18 cellular contexts compared by ENCODE assay signal in the genomic region with DNA sequence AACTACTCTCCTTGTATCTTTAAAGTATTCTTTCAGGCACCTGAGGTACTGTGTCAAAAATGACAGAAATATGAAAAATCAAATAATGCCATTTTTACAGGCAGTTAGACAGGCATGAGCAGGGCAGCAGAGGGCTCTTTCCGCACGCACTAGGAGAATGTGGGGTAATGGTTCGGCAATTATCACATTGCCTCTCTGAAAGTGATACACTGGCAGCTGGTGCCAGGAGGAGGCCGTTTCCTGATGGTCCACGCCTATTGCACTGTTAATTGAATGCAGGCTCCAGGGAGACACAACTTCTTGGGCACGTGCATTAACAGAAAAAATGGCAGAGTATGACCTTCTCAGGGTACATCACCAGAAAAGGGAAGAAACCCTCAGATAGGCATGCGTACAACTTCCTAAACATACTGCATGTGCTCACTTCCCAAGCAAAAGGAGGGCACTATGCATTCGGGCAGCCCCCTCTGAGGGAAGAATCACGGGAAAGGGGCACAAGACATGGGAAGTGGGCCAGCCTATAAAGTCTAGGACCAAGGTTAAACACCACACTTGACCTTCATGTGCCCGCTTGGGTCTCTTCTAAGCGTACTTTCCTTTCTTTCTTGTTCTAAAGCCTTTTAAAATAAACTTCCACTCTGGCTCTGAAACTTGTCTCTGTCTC.
A peak's percentile ranks its signal among the peaks of the same experiment; 100 is the strongest.
DNase-seq lines count a peak whose midpoint lies in the region; ATAC-seq lines count a peak whose summit lies in the region.
"Had no signal": no experiment of that assay in that cellular context is flagged by ENCODE, and none has a peak within 500 bp of the region (broad histone marks: within the 10 kb centered on the region; RNA-seq: fewer than 3 reads in every experiment).

No MANE protein-coding gene starts in this region.

- H3K36me3 Mint-ChIP-seq in stimulated activated naive CD8-positive, alpha-beta T cell treated with anti-CD3 and anti-CD28 coated beads, Interleukin-15, Interleukin-2, amounts not matched to agents 100 ng/mL and 50 ng/mL, for 24 hours (ENCODE audit: low read depth): no peaks in the 10 kb centered on the region
- no peaks in the 10 kb centered on the region for H3K36me3 Mint-ChIP-seq in activated CD4-positive, alpha-beta T cell treated with anti-CD3 and anti-CD28 coated beads, Interleukin-2, amount 10 ng/mL, durations not matched to agents 24 days and 14 days (ENCODE audit: low read depth)
- H3K36me3 Mint-ChIP-seq: CD4-positive, CD25-positive, alpha-beta regulatory T cell had no signal

- H3K4me1 Mint-ChIP-seq in stimulated activated naive CD8-positive, alpha-beta T cell treated with anti-CD3 and anti-CD28 coated beads, Interleukin-15, Interleukin-2, amounts not matched to agents 100 ng/mL and 50 ng/mL, for 24 hours (ENCODE audit: low read depth): no peaks in the 10 kb centered on the region
- H3K4me1 Mint-ChIP-seq in activated CD4-positive, alpha-beta T cell treated with anti-CD3 and anti-CD28 coated beads, Interleukin-2, amount 10 ng/mL, durations not matched to agents 24 days and 14 days: peaks cover 2% of the 10 kb centered on the region
- H3K4me1 Mint-ChIP-seq: CD4-positive, CD25-positive, alpha-beta regulatory T cell had no signal

- peak overlapping the region; percentile 21 for H3K27ac Mint-ChIP-seq in stimulated activated naive CD8-positive, alpha-beta T cell treated with anti-CD3 and anti-CD28 coated beads, Interleukin-15, Interleukin-2, amounts not matched to agents 100 ng/mL and 50 ng/mL, for 24 hours
- no peak overlapping the region for H3K27ac Mint-ChIP-seq in activated CD4-positive, alpha-beta T cell treated with anti-CD3 and anti-CD28 coated beads, Interleukin-2, amount 10 ng/mL, durations not matched to agents 24 days and 14 days
- H3K27ac Mint-ChIP-seq: CD4-positive, CD25-positive, alpha-beta regulatory T cell had no signal

- no peaks in the 10 kb centered on the region for H3K9me3 Mint-ChIP-seq in stimulated activated naive CD8-positive, alpha-beta T cell treated with anti-CD3 and anti-CD28 coated beads, Interleukin-15, Interleukin-2, amounts not matched to agents 100 ng/mL and 50 ng/mL, for 24 hours
- no peaks in the 10 kb centered on the region for H3K9me3 Mint-ChIP-seq in activated CD4-positive, alpha-beta T cell treated with anti-CD3 and anti-CD28 coated beads, Interleukin-2, amount 10 ng/mL, durations not matched to agents 24 days and 14 days

- no peak for ATAC-seq in stimulated activated naive CD8-positive, alpha-beta T cell treated with anti-CD3 and anti-CD28 coated beads, Interleukin-15, Interleukin-2, amounts not matched to agents 100 U/mL and 50 U/mL, for 24 hours
- no peak for ATAC-seq in HG03135 (IDR thresholded peaks at IDR 0.05; ENCODE audit: unreplicated experiment)
- ATAC-seq: A549, PC-3 had no signal

- no peak for DNase-seq in stimulated activated naive CD8-positive, alpha-beta T cell treated with anti-CD3 and anti-CD28 coated beads, Interleukin-15, Interleukin-2, amounts not matched to agents 100 U/mL and 50 U/mL, for 24 hours
- DNase-seq in NCI-H69 (lab: John Stamatoyannopoulos, UW) (peak; percentile 92), left kidney (ENCODE audit: low read depth, low spot score) (peak; percentile 39), cerebellum (ENCODE audit: low spot score) (no peak), NCI-H1436 treated with DMSO at 0.1 percent for 48 hours (lab: John Stamatoyannopoulos, UW) (no peak)
- no peak for DNase-seq in activated CD4-positive, alpha-beta T cell treated with anti-CD3 and anti-CD28 coated beads, Interleukin-2, amount 10 ng/mL, durations not matched to agents 24 days and 14 days
- DNase-seq: AML-193; CD4-positive, CD25-positive, alpha-beta regulatory T cell; DND-41; GDM1; HCEC 1CT; IMR-90; NCI-H1436; NCI-H524 treated with DMSO at 0.1 percent for 48 hours; PC-3 had no signal

- no peak overlapping the region for H3K4me3 Mint-ChIP-seq in stimulated activated naive CD8-positive, alpha-beta T cell treated with anti-CD3 and anti-CD28 coated beads, Interleukin-15, Interleukin-2, amounts not matched to agents 100 ng/mL and 50 ng/mL, for 24 hours
- no peak overlapping the region for H3K4me3 Mint-ChIP-seq in activated CD4-positive, alpha-beta T cell treated with anti-CD3 and anti-CD28 coated beads, Interleukin-2, amount 10 ng/mL, durations not matched to agents 24 days and 14 days
- H3K4me3 Mint-ChIP-seq: CD4-positive, CD25-positive, alpha-beta regulatory T cell had no signal

- intact Hi-C loops in activated CD4-positive, alpha-beta T cell treated with anti-CD3 and anti-CD28 coated beads, Interleukin-2, amount 10 ng/mL, durations not matched to agents 24 days and 14 days (cut with micrococcal nuclease): no loop called here

- no peaks in the 10 kb centered on the region for H3K27me3 Mint-ChIP-seq in stimulated activated naive CD8-positive, alpha-beta T cell treated with anti-CD3 and anti-CD28 coated beads, Interleukin-15, Interleukin-2, amounts not matched to agents 100 ng/mL and 50 ng/mL, for 24 hours
- no peaks in the 10 kb centered on the region for H3K27me3 Mint-ChIP-seq in activated CD4-positive, alpha-beta T cell treated with anti-CD3 and anti-CD28 coated beads, Interleukin-2, amount 10 ng/mL, durations not matched to agents 24 days and 14 days
- H3K27me3 Mint-ChIP-seq: CD4-positive, CD25-positive, alpha-beta regulatory T cell had no signal

Comparison
In these comparisons a context has a peak if more than half of its experiments do, and no peak if none do; other contexts are left out.
1. DNase-seq: peak in NCI-H69 (single experiment) and left kidney (single experiment); none in stimulated activated naive CD8-positive, alpha-beta T cell treated with anti-CD3 and anti-CD28 coated beads, Interleukin-15, Interleukin-2, amounts not matched to agents 100 U/mL and 50 U/mL, for 24 hours (single experiment), activated CD4-positive, alpha-beta T cell treated with anti-CD3 and anti-CD28 coated beads, Interleukin-2, amount 10 ng/mL, durations not matched to agents 24 days and 14 days (single experiment), cerebellum (single experiment) and NCI-H1436 treated with DMSO at 0.1 percent for 48 hours (single experiment).